In the genomic region with DNA sequence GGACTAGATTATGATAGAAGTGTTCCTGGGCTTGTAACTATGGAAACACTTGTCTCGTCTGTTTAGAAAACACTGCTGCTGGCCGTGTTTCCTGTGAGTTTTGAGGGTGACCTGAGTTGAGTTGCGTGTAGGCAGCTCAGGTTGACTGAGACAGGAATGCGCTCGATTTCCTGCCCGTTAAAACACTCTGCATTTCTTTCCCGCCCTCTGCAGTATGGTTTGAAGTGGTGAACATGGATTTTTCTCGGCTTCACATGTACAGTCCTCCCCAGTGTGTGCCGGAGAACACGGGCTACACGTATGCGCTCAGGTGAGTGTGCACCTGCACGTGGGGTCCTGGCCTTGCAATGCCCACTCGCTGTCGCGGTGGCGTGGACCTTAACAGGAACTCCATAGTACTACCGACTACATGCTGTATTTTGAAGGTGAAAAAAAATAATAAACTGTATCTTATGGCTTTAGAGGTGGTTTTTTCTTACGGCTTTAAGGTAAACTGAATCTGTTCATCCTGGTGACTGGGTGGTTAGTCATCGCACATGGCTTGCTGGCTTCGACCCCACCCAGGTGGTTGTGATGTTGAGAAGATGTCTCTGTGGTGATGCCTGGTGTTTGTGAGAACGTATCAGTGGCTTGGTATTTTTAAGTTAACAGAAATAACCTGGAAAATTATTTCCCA, we compare ENCODE assay signal across 8 cellular contexts. TPM values are rescaled to one million over a fixed set of nuclear protein-coding genes. Genes with fewer than 3 reads are reported as not detected.
DNase-seq lines count a peak whose midpoint lies in the region; ATAC-seq, FAIRE-seq and TF ChIP-seq lines count a peak whose summit lies in the region.

A gene with protein sequence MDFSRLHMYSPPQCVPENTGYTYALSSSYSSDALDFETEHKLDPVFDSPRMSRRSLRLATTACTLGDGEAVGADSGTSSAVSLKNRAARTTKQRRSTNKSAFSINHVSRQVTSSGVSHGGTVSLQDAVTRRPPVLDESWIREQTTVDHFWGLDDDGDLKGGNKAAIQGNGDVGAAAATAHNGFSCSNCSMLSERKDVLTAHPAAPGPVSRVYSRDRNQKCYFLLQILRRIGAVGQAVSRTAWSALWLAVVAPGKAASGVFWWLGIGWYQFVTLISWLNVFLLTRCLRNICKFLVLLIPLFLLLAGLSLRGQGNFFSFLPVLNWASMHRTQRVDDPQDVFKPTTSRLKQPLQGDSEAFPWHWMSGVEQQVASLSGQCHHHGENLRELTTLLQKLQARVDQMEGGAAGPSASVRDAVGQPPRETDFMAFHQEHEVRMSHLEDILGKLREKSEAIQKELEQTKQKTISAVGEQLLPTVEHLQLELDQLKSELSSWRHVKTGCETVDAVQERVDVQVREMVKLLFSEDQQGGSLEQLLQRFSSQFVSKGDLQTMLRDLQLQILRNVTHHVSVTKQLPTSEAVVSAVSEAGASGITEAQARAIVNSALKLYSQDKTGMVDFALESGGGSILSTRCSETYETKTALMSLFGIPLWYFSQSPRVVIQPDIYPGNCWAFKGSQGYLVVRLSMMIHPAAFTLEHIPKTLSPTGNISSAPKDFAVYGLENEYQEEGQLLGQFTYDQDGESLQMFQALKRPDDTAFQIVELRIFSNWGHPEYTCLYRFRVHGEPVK (plus strand): TSS at position 185 of the 676 bp plus-strand sequence. CDS start 49 bp downstream, at position 234.

- H3K9ac ChIP-seq in keratinocyte (ENCODE audit: control insufficient read depth, extremely low read depth, insufficient read depth, low read length), result peak within 1 kb of the TSS; percentile 97

- no peak within 1 kb of the TSS for H2AFZ ChIP-seq in keratinocyte (ENCODE audit: control insufficient read depth, low read length)

- H3K9me3 ChIP-seq in keratinocyte (ENCODE audit: control insufficient read depth, low read depth, low read length), result no peaks in the 10 kb centered on the region

- peak; percentile 81 for FAIRE-seq in keratinocyte (lab: Jason Lieb, UNC)

- peaks cover 69% of the 10 kb centered on the region for H3K4me1 ChIP-seq in keratinocyte (ENCODE audit: control insufficient read depth, extremely low read depth, insufficient read depth, low read length)

- DNase-seq in GM10266 (ENCODE audit: extremely low spot score), result peak; percentile 72
- DNase-seq in T follicular helper cell (ENCODE audit: low read depth), result peak; percentile 29
- peak; percentile 84 for DNase-seq in astrocyte of the hippocampus (ENCODE audit: low read depth, low spot score)
- peak; percentile 95 for DNase-seq in keratinocyte (ENCODE audit: low read depth, low spot score)
- peak; percentile 75 for DNase-seq in stimulated activated CD4-positive, alpha-beta T cell treated with anti-CD3 and anti-CD28 coated beads, Interleukin-1b, Interleukin-23, amount 100 ng/mL, for 48 hours
- DNase-seq in DMS79 treated with DMSO at 0.1 percent for 48 hours (lab: John Stamatoyannopoulos, UW), result no peak

- dilution Hi-C loops in keratinocyte (cut with MboI; ENCODE audit: extremely low pct_ligation_motif_present, low sequenced_read_pairs), result no loop called here

- H3K4me2 ChIP-seq in keratinocyte (ENCODE audit: control insufficient read depth, extremely low read depth, insufficient read depth, low read depth, low read length), result peak within 1 kb of the TSS; percentile 81

- H3K9me1 ChIP-seq in keratinocyte (ENCODE audit: control insufficient read depth, extremely low read depth, insufficient read depth, low read length), result no peaks in the 10 kb centered on the region

- peak within 1 kb of the TSS in 2 of 3 experiments; percentile 54 to 67 for H3K4me3 ChIP-seq in keratinocyte (ENCODE audit: control insufficient read depth in 2 of 3, extremely low read depth in 1 of 3, insufficient read depth in 2 of 3, low read depth in 1 of 3, low read length in 3 of 3)

- H3K36me3 ChIP-seq in keratinocyte (ENCODE audit: control insufficient read depth in 2 of 2, extremely low read depth in 1 of 2, insufficient read depth in 2 of 2, low read length in 2 of 2), result peaks cover 0 to 10% of the 10 kb centered on the region in 2 experiments

- no peaks in the 10 kb centered on the region for H4K20me1 ChIP-seq in keratinocyte (ENCODE audit: control insufficient read depth, extremely low read depth, insufficient read depth, low read length)

- H3K79me2 ChIP-seq in keratinocyte (ENCODE audit: control insufficient read depth, insufficient read depth, low read length), result peaks cover 55% of the 10 kb centered on the region

- TF ChIP-seq CTCF in GM10266 (IDR thresholded peaks at IDR 0.05; ENCODE audit: control insufficient read depth, insufficient read depth, low read depth, missing control alignments) (no peak), keratinocyte (optimal IDR thresholded peaks at IDR 0.05 in 1 of 3, IDR thresholded peaks at IDR 0.05 in 1 of 3, conservative IDR thresholded peaks at IDR 0.05 in 1 of 3; ENCODE audit: extremely low read depth in 1 of 3, insufficient read depth in 2 of 3, low read length in 3 of 3) (no peak)

- peak within 1 kb of the TSS; percentile 100 for H3K27ac ChIP-seq in keratinocyte (ENCODE audit: control insufficient read depth, insufficient read depth, low read length)

- no peaks in the 10 kb centered on the region for H3K27me3 ChIP-seq in keratinocyte (ENCODE audit: control insufficient read depth, extremely low read depth, insufficient read depth, low read length)

- ATAC-seq in HG02870 (IDR thresholded peaks at IDR 0.05; ENCODE audit: unreplicated experiment) (peak; percentile 32), GM19397 (IDR thresholded peaks at IDR 0.05; ENCODE audit: unreplicated experiment) (no peak)

RNA-seq across cellular contexts. Expression of the gene that starts here (rescaled TPM):
- 164 to 176 TPM (median 166 TPM) in 3 replicates for polyA plus RNA-seq in keratinocyte
- polyA plus RNA-seq in keratinocyte (2011; ENCODE audit: low read depth), result 137 TPM
- polyA plus RNA-seq in keratinocyte (2011; cell fraction: cytosol; rRNA removed), result 31.1 and 40.2 TPM in 2 replicates
- 411 and 514 TPM in 2 replicates for polyA plus RNA-seq in keratinocyte (2011; cell fraction: nucleus; rRNA removed)
- 103 and 107 TPM in 2 replicates for polyA plus RNA-seq in keratinocyte (2012; ENCODE audit: low replicate concordance)
- 141 to 263 TPM (median 162 TPM) in 3 replicates for polyA minus RNA-seq in keratinocyte
- 93.2 TPM for polyA minus RNA-seq in keratinocyte (2011; cell fraction: cytosol; rRNA and poly(A)+ RNA removed)
- 326 and 435 TPM in 2 replicates for polyA minus RNA-seq in keratinocyte (2011; cell fraction: nucleus; rRNA and poly(A)+ RNA removed)
